21 cellular contexts compared by ENCODE assay signal in genomic region chr18:4658804-4659203, GRCh38.
"Had no signal": no experiment of that assay in that cellular context is flagged by ENCODE, and none has a peak within 500 bp of the region (broad histone marks: within the 10 kb centered on the region; RNA-seq: fewer than 3 reads in every experiment).

No MANE protein-coding gene starts in this region.

- DNase-seq: activated CD4-positive, alpha-beta memory T cell treated with anti-CD3 and anti-CD28 coated beads, Interleukin-2, amount 10 ng/mL, durations not matched to agents 7 days and 5 days; activated CD4-positive, alpha-beta T cell treated with anti-CD3 and anti-CD28 coated beads, Interleukin-2, amount 10 ng/mL, durations not matched to agents 24 days and 14 days; activated effector memory CD4-positive, alpha-beta T cell treated with Interleukin-2 at 50 U/mL for 16 hours; activated naive CD4-positive, alpha-beta T cell treated with anti-CD3 and anti-CD28 coated beads, Interleukin-2, amount 10 ng/mL, durations not matched to agents 7 days and 5 days; activated T-cell treated with anti-CD3 and anti-CD28 coated beads, Interleukin-2, amount 50 U/mL, for 72 hours; amygdala; cerebellar nuclear complex; cortex of kidney; endodermal cell; esophagus squamous epithelium; gastrocnemius medialis; hippocampal formation; left ventricle myocardium inferior; mammary epithelial cell; naive thymus-derived CD8-positive, alpha-beta T cell; spleen; stimulated activated CD4-positive, alpha-beta T cell treated with anti-CD3 and anti-CD28 coated beads, Interleukin-4, amount 100 ng/mL, for 24 hours; stimulated activated naive CD4-positive, alpha-beta T cell treated with Interleukin-2 at 50 U/mL for 16 hours had no signal

- H3K9me3 ChIP-seq: esophagus squamous epithelium, gastrocnemius medialis, prostate gland, thoracic aorta had no signal

- H3K36me3 ChIP-seq: esophagus squamous epithelium, gastrocnemius medialis, left ventricle myocardium inferior, prostate gland, spleen, thoracic aorta, vagina had no signal

- H3K27ac ChIP-seq: esophagus squamous epithelium, gastrocnemius medialis, left ventricle myocardium inferior, prostate gland, spleen, thoracic aorta, vagina had no signal

- H3K27me3 ChIP-seq: esophagus squamous epithelium, gastrocnemius medialis, spleen, vagina had no signal

- H3K4me3 ChIP-seq: esophagus squamous epithelium, gastrocnemius medialis, left ventricle myocardium inferior, prostate gland, spleen, thoracic aorta, vagina had no signal

- H3K4me1 ChIP-seq: esophagus squamous epithelium, gastrocnemius medialis, left ventricle myocardium inferior, prostate gland, spleen, vagina had no signal
